ENCODE assay signal across 12 cellular contexts in genomic region chr17:74746922-74747321, GRCh38. TPM values are rescaled to one million over a fixed set of nuclear protein-coding genes. Genes with fewer than 3 reads are reported as not detected.
DNase-seq lines count a peak whose midpoint lies in the region; ATAC-seq and TF ChIP-seq lines count a peak whose summit lies in the region.
"Had no signal": no experiment of that assay in that cellular context is flagged by ENCODE, and none has a peak within 500 bp of the region (broad histone marks: within the 10 kb centered on the region; RNA-seq: fewer than 3 reads in every experiment).

No MANE protein-coding gene starts in this region.

- no peaks in the 10 kb centered on the region for H3K9me3 ChIP-seq in left ventricle myocardium inferior (replicated peaks)
- H3K9me3 ChIP-seq in liver (ENCODE audit: control insufficient read depth in 4 of 4, low read length in 3 of 4) = no peaks in the 10 kb centered on the region
- H3K9me3 ChIP-seq in upper lobe of left lung = no peaks in the 10 kb centered on the region
- no peaks in the 10 kb centered on the region for H3K9me3 ChIP-seq in SJCRH30 (replicated peaks)
- H3K9me3 ChIP-seq: MG63 had no signal

- ATAC-seq in Right ventricle myocardium superior (ENCODE audit: poor library complexity) (no peak), upper lobe of left lung (ENCODE audit: low FRiP score in 2 of 2) (no peak), GM18909 (IDR thresholded peaks at IDR 0.05; ENCODE audit: poor library complexity, unreplicated experiment) (no peak)

- peak overlapping the region; percentile 68 for H3K4me3 Mint-ChIP-seq in activated CD4-positive, alpha-beta memory T cell treated with anti-CD3 and anti-CD28 coated beads for 36 hours

- TF ChIP-seq CTCF in left ventricle myocardium inferior (IDR thresholded peaks at IDR 0.05; ENCODE audit: borderline replicate concordance) (no peak), liver (IDR thresholded peaks at IDR 0.05; ENCODE audit: low read depth, low read length, missing input control) (no peak), upper lobe of left lung (IDR thresholded peaks at IDR 0.05) (no peak), dorsolateral prefrontal cortex (IDR thresholded peaks at IDR 0.05 in 54 of 56, conservative IDR thresholded peaks at IDR 0.05 in 2 of 56; ENCODE audit: low read depth in 1 of 56, partially characterized antibody in 56 of 56) (no peak)

- CTCF ChIA-PET in activated CD4-positive, alpha-beta memory T cell treated with anti-CD3 and anti-CD28 coated beads for 36 hours (lab: Charles Lee) = interaction anchor here (1.2 to 4.7 kb wide), 12 partner anchors 10 to 214 kb away, joined by 4 to 123 read pairs (median 28); partner anchors contain the start of genes FDXR, GRIN2C and RAB37

- H3K4me3 ChIP-seq in left ventricle myocardium inferior = no peak overlapping the region
- no peak overlapping the region for H3K4me3 ChIP-seq in liver (ENCODE audit: low read depth in 1 of 3, low read length in 3 of 3)
- no peak overlapping the region for H3K4me3 ChIP-seq in upper lobe of left lung
- H3K4me3 ChIP-seq in SJCRH30 = no peak overlapping the region
- no peak overlapping the region for H3K4me3 ChIP-seq in dorsolateral prefrontal cortex

- H3K36me3 ChIP-seq in left ventricle myocardium inferior = no peaks in the 10 kb centered on the region
- H3K36me3 ChIP-seq in liver (ENCODE audit: control insufficient read depth in 4 of 4, insufficient read depth in 3 of 4, low read depth in 1 of 4, low read length in 3 of 4) = no peaks in the 10 kb centered on the region
- H3K36me3 ChIP-seq in upper lobe of left lung = no peaks in the 10 kb centered on the region
- H3K36me3 ChIP-seq in SJCRH30 = no peaks in the 10 kb centered on the region

- peaks cover 74% of the 10 kb centered on the region for H3K4me1 ChIP-seq in left ventricle myocardium inferior
- peaks cover 6 to 45% (median 28%) of the 10 kb centered on the region in 4 donors for H3K4me1 ChIP-seq in liver (ENCODE audit: control insufficient read depth in 4 of 4, insufficient read depth in 4 of 4, low read length in 3 of 4)
- peaks cover 62 to 86% (median 74%) of the 10 kb centered on the region in 4 donors for H3K4me1 ChIP-seq in upper lobe of left lung
- H3K4me1 ChIP-seq in SJCRH30 = peaks cover 11% of the 10 kb centered on the region; the same call in 1 of the 2 replicates

- H3K27me3 ChIP-seq in left ventricle myocardium inferior (ENCODE audit: low read depth) (no peaks in the 10 kb centered on the region), liver (ENCODE audit: control insufficient read depth in 4 of 4, insufficient read depth in 4 of 4, low read length in 3 of 4) (no peaks in the 10 kb centered on the region), upper lobe of left lung (no peaks in the 10 kb centered on the region), SJCRH30 (no peaks in the 10 kb centered on the region), dorsolateral prefrontal cortex (peaks cover 0 to 16% (median 0%) of the 10 kb centered on the region in 45 donors)
- H3K27me3 ChIP-seq: MG63 had no signal

- H3K9ac ChIP-seq in liver (ENCODE audit: low read depth in 1 of 2, low read length in 2 of 2) = no peak overlapping the region

- WGBS in liver = 47% methylated on average over 6 of the region's 6 CpGs
- WGBS in upper lobe of left lung, 2 donors = 2 to 16% methylated on average over 6 of the region's 6 CpGs

- DNase-seq in left ventricle myocardium inferior (peak; percentile 18), Right ventricle myocardium superior (no peak), upper lobe of left lung (peak in 1 of 2 donors; percentile 47), SJCRH30 (no peak), dorsolateral prefrontal cortex (no peak)
- peak; percentile 40 for DNase-seq in activated CD4-positive, alpha-beta memory T cell treated with anti-CD3 and anti-CD28 coated beads for 36 hours

- peaks cover 52% of the 10 kb centered on the region for H3K4me1 Mint-ChIP-seq in activated CD4-positive, alpha-beta memory T cell treated with anti-CD3 and anti-CD28 coated beads for 36 hours (ENCODE audit: low read depth)

- H3K9me3 Mint-ChIP-seq in activated CD4-positive, alpha-beta memory T cell treated with anti-CD3 and anti-CD28 coated beads for 36 hours = peaks cover 7% of the 10 kb centered on the region

- peaks cover 15% of the 10 kb centered on the region for H3K36me3 Mint-ChIP-seq in activated CD4-positive, alpha-beta memory T cell treated with anti-CD3 and anti-CD28 coated beads for 36 hours

- no peak for TF ChIP-seq RAD21 in liver (IDR thresholded peaks at IDR 0.05)

- intact Hi-C loops in left ventricle myocardium inferior (cut with micrococcal nuclease) (no loop called here), Right ventricle myocardium superior (cut with DNase I) (no loop called here), dorsolateral prefrontal cortex (cut with DNase I) (loop anchor here (5.0 to 10.0 kb wide), 3 partner anchors 35 to 372 kb away; no protein-coding TSS in a partner anchor)
- intact Hi-C loops in activated CD4-positive, alpha-beta memory T cell treated with anti-CD3 and anti-CD28 coated beads for 36 hours (cut with micrococcal nuclease) = loop anchor here (1.0 to 10.0 kb wide), 3 partner anchors 33 to 532 kb away; partner anchors contain the start of gene TTYH2

- TF ChIP-seq POLR2A in upper lobe of left lung (IDR thresholded peaks at IDR 0.05) = no peak

- H3K27ac Mint-ChIP-seq in activated CD4-positive, alpha-beta memory T cell treated with anti-CD3 and anti-CD28 coated beads for 36 hours = peak overlapping the region; percentile 63

- TF ChIP-seq EP300 in upper lobe of left lung (IDR thresholded peaks at IDR 0.05) = no peak

- POLR2A ChIA-PET in activated CD4-positive, alpha-beta memory T cell treated with anti-CD3 and anti-CD28 coated beads for 36 hours (lab: Charles Lee) = interaction anchor here (0.6 to 1.1 kb wide), 3 partner anchors 9 to 590 kb away, joined by 3 read pairs; no protein-coding TSS in a partner anchor

- H3K27me3 Mint-ChIP-seq in activated CD4-positive, alpha-beta memory T cell treated with anti-CD3 and anti-CD28 coated beads for 36 hours = no peaks in the 10 kb centered on the region

- H3K27ac ChIP-seq in left ventricle myocardium inferior (replicated peaks) = peak overlapping the region; percentile 87
- peak overlapping the region; percentile 38 to 73 for H3K27ac ChIP-seq in liver (ENCODE audit: low read depth in 1 of 2, low read length in 2 of 2)
- H3K27ac ChIP-seq in upper lobe of left lung = peak overlapping the region; percentile 74 to 88 (median 84)
- H3K27ac ChIP-seq in SJCRH30 = no peak overlapping the region
- H3K27ac ChIP-seq in dorsolateral prefrontal cortex = peak overlapping the region in 27 of 59 donors; percentile 6 to 92 (median 72)

TF ChIP-seq in liver, 16 proteins besides CTCF, POLR2A, EP300 and RAD21:
- TF ChIP-seq NR2F2 (IDR thresholded peaks at IDR 0.05) (peak; percentile 85), RXRA (IDR thresholded peaks at IDR 0.05) (peak in 1 of 2 donors; percentile 40), ZBTB33 (IDR thresholded peaks at IDR 0.05) (no peak)

RNA-seq across cellular contexts. Expression of gene NHERF1, which starts 1.5 kb away (rescaled TPM):
- total RNA-seq in left ventricle myocardium inferior (11.3 TPM), Right ventricle myocardium superior (13.7 TPM), liver (10 to 100 TPM; 38.1 to 84.1 TPM), upper lobe of left lung (10 to 100 TPM; 21.6 to 49.4 (median 34.8) TPM), dorsolateral prefrontal cortex (100 to 1,000 TPM in 5 of 120 experiments, 10 to 100 TPM in 115; 37.5 to 169 (median 62.4) TPM)
- 100 to 1,000 TPM; 136 TPM for total RNA-seq in activated CD4-positive, alpha-beta memory T cell treated with anti-CD3 and anti-CD28 coated beads for 36 hours
- polyA plus RNA-seq in liver = 100 to 1,000 TPM; 105 to 160 TPM
- 42.0 and 45.4 TPM in 2 replicates for total RNA-seq in SJCRH30 (2014; rRNA removed; shearing (Covaris generic))

RNA-seq across cellular contexts. Expression of gene RAB37, which starts 9.9 kb away (rescaled TPM):
- total RNA-seq in left ventricle myocardium inferior (1.9 TPM), Right ventricle myocardium superior (4.1 TPM), liver (1 to 10 TPM; 5.1 to 5.3 TPM), upper lobe of left lung (1 to 10 TPM; 1.1 to 7.1 (median 3.7) TPM), dorsolateral prefrontal cortex (10 to 100 TPM in 119 of 120 experiments, 1 to 10 TPM in 1; 7.1 to 41.8 (median 21.9) TPM)
- 1 to 10 TPM; 6.5 to 7.0 TPM for total RNA-seq in activated CD4-positive, alpha-beta memory T cell treated with anti-CD3 and anti-CD28 coated beads for 36 hours
- 1 to 10 TPM; 5.9 to 8.8 TPM for polyA plus RNA-seq in liver
- total RNA-seq in SJCRH30 (2014; rRNA removed; shearing (Covaris generic)) = 1.3 and 3.0 TPM in 2 replicates
- total RNA-seq: endothelial cell of umbilical vein, RPMI7951 had no signal

RNA-seq across cellular contexts. Expression of gene NAT9, which starts 29.2 kb away (rescaled TPM):
- total RNA-seq in left ventricle myocardium inferior (18.6 TPM), Right ventricle myocardium superior (18.6 TPM), liver (10 to 100 TPM in 1 of 2 donors, 1 to 10 TPM in 1; 8.1 to 25.5 TPM), upper lobe of left lung (10 to 100 TPM; 16.1 to 78.6 (median 41.7) TPM), dorsolateral prefrontal cortex (10 to 100 TPM; 29.5 to 78.2 (median 45.6) TPM)
- total RNA-seq in activated CD4-positive, alpha-beta memory T cell treated with anti-CD3 and anti-CD28 coated beads for 36 hours = 10 to 100 TPM; 42.9 to 46.9 TPM
- polyA plus RNA-seq in liver = 10 to 100 TPM; 15.7 to 18.4 TPM
- 47.7 and 50.1 TPM in 2 replicates for total RNA-seq in SJCRH30 (2014; rRNA removed; shearing (Covaris generic))

RNA-seq across cellular contexts. Expression of gene CD300LF, which starts 34.2 kb away (rescaled TPM):
- 0.55 TPM for total RNA-seq in left ventricle myocardium inferior
- total RNA-seq in Right ventricle myocardium superior = not detected
- total RNA-seq in activated CD4-positive, alpha-beta memory T cell treated with anti-CD3 and anti-CD28 coated beads for 36 hours = not detected
- total RNA-seq in liver = 1 to 10 TPM; 1.5 to 1.9 TPM
- polyA plus RNA-seq in liver = under 1 TPM; 0.13 to 0.55 TPM
- 10 to 100 TPM; 14.5 to 70.2 (median 33.4) TPM for total RNA-seq in upper lobe of left lung
- not detected in 2 replicates for total RNA-seq in SJCRH30 (2014; rRNA removed; shearing (Covaris generic))
- 1 to 10 TPM in 54 of 120 experiments, under 1 TPM in 46, not detected in 20; 0.31 to 5.8 (median 1.0) TPM for total RNA-seq in dorsolateral prefrontal cortex
- total RNA-seq: endothelial cell of umbilical vein, lung microvascular endothelial cell, RPMI7951 had no signal
- polyA plus RNA-seq: endothelial cell of umbilical vein had no signal

Comparison
In these comparisons a context has a peak if more than half of its experiments do, and no peak if none do; other contexts are left out.
1. DNase-seq: peak in left ventricle myocardium inferior (single experiment) and activated CD4-positive, alpha-beta memory T cell treated with anti-CD3 and anti-CD28 coated beads for 36 hours (single experiment); none in Right ventricle myocardium superior (single experiment), SJCRH30 (0 of 2) and dorsolateral prefrontal cortex (0 of 10).
2. intact Hi-C loops: an anchor here in activated CD4-positive, alpha-beta memory T cell treated with anti-CD3 and anti-CD28 coated beads for 36 hours (1.0 to 10.0 kb wide) and dorsolateral prefrontal cortex (5.0 to 10.0 kb wide); none called in left ventricle myocardium inferior and Right ventricle myocardium superior.